ENCODE assay signal across 13 cellular contexts in genomic region chr2:211468217-211468616, GRCh38.
DNase-seq lines count a peak whose midpoint lies in the region; ATAC-seq and TF ChIP-seq lines count a peak whose summit lies in the region.
"Had no signal": no experiment of that assay in that cellular context is flagged by ENCODE, and none has a peak within 500 bp of the region (broad histone marks: within the 10 kb centered on the region; RNA-seq: fewer than 3 reads in every experiment).

No MANE protein-coding gene starts in this region.

- H3K9me3 ChIP-seq in Loucy (ENCODE audit: insufficient read depth, low read depth, low read length): no peaks in the 10 kb centered on the region
- no peaks in the 10 kb centered on the region for H3K9me3 ChIP-seq in neural progenitor cell (ENCODE audit: low read depth)
- no peaks in the 10 kb centered on the region for H3K9me3 ChIP-seq in mesenchymal stem cell (ENCODE audit: control insufficient read depth, low read length)
- H3K9me3 ChIP-seq: Caco-2, HAP-1 had no signal

- H3K27me3 Mint-ChIP-seq in neural progenitor cell (ENCODE audit: insufficient read depth, low read depth): no peaks in the 10 kb centered on the region
- H3K27me3 Mint-ChIP-seq: CD4-positive, alpha-beta T cell had no signal

- H3K4me2 ChIP-seq in Loucy (ENCODE audit: low read depth, low read length, poor library complexity, severe bottlenecking) (peak overlapping the region; percentile 5), neural progenitor cell (no peak overlapping the region), mesenchymal stem cell (ENCODE audit: low read length, poor library complexity, severe bottlenecking) (no peak overlapping the region)

- H3K4ac ChIP-seq in mesenchymal stem cell (ENCODE audit: low read depth in 1 of 2, low read length in 2 of 2): no peak overlapping the region

- no peaks in the 10 kb centered on the region for H3K79me2 ChIP-seq in Loucy (ENCODE audit: insufficient read depth, low read length)
- H3K79me2 ChIP-seq in neural progenitor cell (ENCODE audit: low read depth): no peaks in the 10 kb centered on the region

- H2BK15ac ChIP-seq in mesenchymal stem cell (ENCODE audit: low read depth, poor library complexity, severe bottlenecking): no peak overlapping the region

- H2AFZ ChIP-seq in Loucy (ENCODE audit: low read length): 0 out of 2 replicates have a peak overlapping the region, but pooled peaks have one; percentile 7
- H2AFZ ChIP-seq in neural progenitor cell (replicated peaks): peak overlapping the region; percentile 45
- H2AFZ ChIP-seq in mesenchymal stem cell (ENCODE audit: low read depth, low read length): no peak overlapping the region

- no peak overlapping the region for H4K8ac ChIP-seq in mesenchymal stem cell (ENCODE audit: low read length)

- H2BK12ac ChIP-seq in mesenchymal stem cell (ENCODE audit: low read length in 2 of 2): no peak overlapping the region

- peaks cover 24% of the 10 kb centered on the region for H3K4me1 ChIP-seq in Loucy (ENCODE audit: insufficient read depth, low read length, poor library complexity, severe bottlenecking)
- peaks cover 46% of the 10 kb centered on the region for H3K4me1 ChIP-seq in neural progenitor cell
- H3K4me1 ChIP-seq in mesenchymal stem cell (ENCODE audit: control insufficient read depth, insufficient read depth, low read depth, low read length): no peaks in the 10 kb centered on the region
- H3K4me1 ChIP-seq: Caco-2, HAP-1 had no signal

- no peak for TF ChIP-seq CTCF in Loucy (conservative IDR thresholded peaks at IDR 0.05; ENCODE audit: low read length)
- no peak for TF ChIP-seq CTCF in neural progenitor cell (IDR thresholded peaks at IDR 0.05)

- H3K14ac ChIP-seq in mesenchymal stem cell (ENCODE audit: low read length in 2 of 2): no peak overlapping the region

- H3K36me3 Mint-ChIP-seq in neural progenitor cell: peaks cover 3% of the 10 kb centered on the region

- H3K4me1 Mint-ChIP-seq in neural progenitor cell: peaks cover 71% of the 10 kb centered on the region

- H3K36me3 ChIP-seq in Loucy (ENCODE audit: insufficient read depth, low read length): no peaks in the 10 kb centered on the region
- H3K36me3 ChIP-seq in neural progenitor cell: no peaks in the 10 kb centered on the region
- no peaks in the 10 kb centered on the region for H3K36me3 ChIP-seq in mesenchymal stem cell (ENCODE audit: control insufficient read depth in 1 of 2, insufficient read depth in 2 of 2, low read depth in 1 of 2, low read length in 2 of 2)
- H3K36me3 ChIP-seq: HAP-1 had no signal

- H2AK5ac ChIP-seq in mesenchymal stem cell (ENCODE audit: low read length, severe bottlenecking): no peak overlapping the region

- H2BK120ac ChIP-seq in mesenchymal stem cell (ENCODE audit: low read depth, low read length): no peak overlapping the region

- H2BK5ac ChIP-seq in mesenchymal stem cell (ENCODE audit: low read depth, low read length, poor library complexity, severe bottlenecking): no peak overlapping the region

- H3K27ac Mint-ChIP-seq in neural progenitor cell: no peak overlapping the region
- H3K27ac Mint-ChIP-seq: CD4-positive, alpha-beta T cell had no signal

- H3K4me3 Mint-ChIP-seq in neural progenitor cell: no peak overlapping the region
- H3K4me3 Mint-ChIP-seq: CD4-positive, alpha-beta T cell had no signal

- H3K9me2 ChIP-seq in Loucy (replicated peaks; ENCODE audit: low read depth, low read length): no peaks in the 10 kb centered on the region

- H3K9ac ChIP-seq in Loucy (ENCODE audit: low read depth, low read length, poor library complexity, severe bottlenecking) (no peak overlapping the region), neural progenitor cell (no peak overlapping the region), mesenchymal stem cell (ENCODE audit: low read length) (no peak overlapping the region)

- peaks cover 4% of the 10 kb centered on the region for H3K9me3 Mint-ChIP-seq in neural progenitor cell
- H3K9me3 Mint-ChIP-seq: CD4-positive, alpha-beta T cell had no signal

- no peak overlapping the region for H4K91ac ChIP-seq in mesenchymal stem cell (ENCODE audit: low read length)

- no peak overlapping the region for H3K18ac ChIP-seq in mesenchymal stem cell (ENCODE audit: low read depth in 1 of 2, low read length in 2 of 2)

- H3K23ac ChIP-seq in mesenchymal stem cell (ENCODE audit: low read length in 2 of 2): no peak overlapping the region

- H4K20me1 ChIP-seq in Loucy (ENCODE audit: insufficient read depth, low read length, poor library complexity, severe bottlenecking) (no peaks in the 10 kb centered on the region), neural progenitor cell (ENCODE audit: low read depth) (no peaks in the 10 kb centered on the region)

- no peaks in the 10 kb centered on the region for H3K27me3 ChIP-seq in Loucy (ENCODE audit: insufficient read depth, low read length, poor library complexity, severe bottlenecking)
- H3K27me3 ChIP-seq in neural progenitor cell: no peaks in the 10 kb centered on the region
- H3K27me3 ChIP-seq in mesenchymal stem cell (ENCODE audit: control insufficient read depth in 1 of 2, insufficient read depth in 1 of 2, low read length in 2 of 2): no peaks in the 10 kb centered on the region

- DNase-seq in OCI-M1 (lab: John Stamatoyannopoulos, UW): peak; percentile 52
- no peak for DNase-seq in neural progenitor cell (ENCODE audit: low spot score)
- no peak for DNase-seq in mesenchymal stem cell
- no peak for DNase-seq in hypothalamus (lab: John Stamatoyannopoulos, UW)
- DNase-seq: ACHN; Caco-2; CD4-positive, alpha-beta T cell; IMR-90 had no signal

- no peaks in the 10 kb centered on the region; the same call in 1 of the 2 replicates for H3F3A ChIP-seq in Loucy (ENCODE audit: low read depth)
- no peaks in the 10 kb centered on the region for H3F3A ChIP-seq in neural progenitor cell (ENCODE audit: low read depth)

- ATAC-seq in HG02973 (IDR thresholded peaks at IDR 0.05; ENCODE audit: unreplicated experiment): no peak

- H3K4me3 ChIP-seq in Loucy (ENCODE audit: low read length, poor library complexity, severe bottlenecking): no peak overlapping the region
- H3K4me3 ChIP-seq in neural progenitor cell: no peak overlapping the region
- H3K4me3 ChIP-seq in mesenchymal stem cell (ENCODE audit: insufficient read depth in 1 of 2, low read depth in 1 of 2, low read length in 2 of 2): no peak overlapping the region
- H3K4me3 ChIP-seq: HAP-1 had no signal

- no peaks in the 10 kb centered on the region for H3K79me1 ChIP-seq in mesenchymal stem cell (replicated peaks; ENCODE audit: low read length, poor library complexity, severe bottlenecking)

- H3K27ac ChIP-seq in neural progenitor cell (no peak overlapping the region), mesenchymal stem cell (ENCODE audit: low read length, poor library complexity, severe bottlenecking) (no peak overlapping the region)
- H3K27ac ChIP-seq: C4-2B, HL-60 had no signal

- WGBS in mesenchymal stem cell: 76% methylated on average over 4 of the region's 4 CpGs
